8 cellular contexts compared by ENCODE assay signal in the genomic region with DNA sequence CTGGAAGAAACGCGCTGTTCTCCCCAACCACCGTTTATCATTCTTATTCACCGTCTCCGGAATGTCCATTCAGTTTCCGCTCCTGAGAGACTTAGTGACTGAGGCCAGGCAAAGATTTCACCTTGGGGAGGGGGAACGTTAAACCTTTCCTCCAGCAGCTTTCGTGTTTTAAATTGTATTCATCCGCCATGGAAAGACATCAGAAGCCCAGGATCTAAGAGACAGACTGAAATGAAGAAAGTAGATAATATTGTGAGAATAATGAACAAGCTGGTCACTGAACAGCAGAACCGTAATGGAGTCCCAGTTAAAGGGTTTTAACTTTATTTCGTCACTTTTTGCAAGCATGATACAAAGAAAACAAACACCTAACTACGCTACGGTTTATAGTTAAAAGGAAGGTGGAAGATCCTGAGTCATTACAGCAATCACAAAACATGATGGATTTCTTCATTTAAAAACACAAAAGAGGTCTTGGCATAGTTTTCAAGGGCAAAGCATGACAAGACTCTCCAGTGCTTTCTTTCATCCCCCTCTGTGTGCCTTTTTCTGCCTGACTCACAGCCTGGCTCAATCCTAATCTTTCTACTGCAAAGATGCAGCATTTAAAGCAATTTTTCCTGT. TPM values are rescaled to one million over a fixed set of nuclear protein-coding genes. Genes with fewer than 3 reads are reported as not detected.
DNase-seq lines count a peak whose midpoint lies in the region; ATAC-seq, FAIRE-seq and TF ChIP-seq lines count a peak whose summit lies in the region.

No MANE protein-coding gene starts in this region.

- H3K9me3 ChIP-seq in cardiac muscle cell (ENCODE audit: low read depth) (no peaks in the 10 kb centered on the region), SK-N-SH (no peaks in the 10 kb centered on the region)

- H3K9me2 ChIP-seq in SK-N-SH = no peaks in the 10 kb centered on the region

- peak overlapping the region; percentile 91 for H2AFZ ChIP-seq in SK-N-SH (ENCODE audit: low read depth)

- intact Hi-C loops in Right ventricle myocardium inferior (cut with DNase I) = loop anchor here (5.0 to 10.0 kb wide), 2 partner anchors 382 to 406 kb away; partner anchors contain the start of genes ATP1B1 and SCYL3

- peak overlapping the region; percentile 41 for H3K4me3 ChIP-seq in cardiac muscle cell
- peak overlapping the region; percentile 78 to 92 for H3K4me3 ChIP-seq in SK-N-SH (ENCODE audit: low read depth in 2 of 2, low read length in 1 of 2)

- no peak for TF ChIP-seq EP300 in SK-N-SH (IDR thresholded peaks at IDR 0.05; ENCODE audit: borderline replicate concordance in 1 of 2, low read depth in 1 of 2, low read length in 1 of 2)

- H3K9ac ChIP-seq in SK-N-SH = peak overlapping the region; percentile 86

- TF ChIP-seq POLR2A in GM12892 (IDR thresholded peaks at IDR 0.05; ENCODE audit: low read depth, low read length) = no peak

- peak overlapping the region; percentile 92 for H3K4me2 ChIP-seq in SK-N-SH

- peak overlapping the region; percentile 96 for H3K27ac ChIP-seq in cardiac muscle cell
- peak overlapping the region; percentile 92 to 96 for H3K27ac ChIP-seq in SK-N-SH (ENCODE audit: low read depth in 2 of 2, low read length in 1 of 2)

- POLR2A ChIA-PET in SK-N-SH (lab: Yijun Ruan, JAX) = interaction anchor here (0.7 to 1.3 kb wide), 4 partner anchors 59 to 1045 kb away, joined by 3 to 7 read pairs (median 3); partner anchors contain the start of genes BLZF1 and CCDC181

- FAIRE-seq in GM12892 (lab: Jason Lieb, UNC) = no peak

- peaks cover 14% of the 10 kb centered on the region for H3F3A ChIP-seq in SK-N-SH (replicated peaks; ENCODE audit: insufficient read depth)

- WGBS in SK-N-SH (ENCODE audit: low lambda C conversion rate) = 16% methylated on average over 13 of the region's 13 CpGs

- DNase-seq in cardiac muscle cell (ENCODE audit: low read depth in 1 of 2, low spot score in 1 of 2) (peak in 1 of 2 donors; percentile 61), Right ventricle myocardium inferior (ENCODE audit: missing footprints) (no peak), SK-N-SH (no peak), fibroblast of gingiva (ENCODE audit: low read depth) (peak; percentile 72), omental fat pad (ENCODE audit: low spot score) (no peak), NCI-H1694 (lab: John Stamatoyannopoulos, UW) (no peak), GM10266 (ENCODE audit: extremely low spot score) (no peak), GM12892 (ENCODE audit: insufficient read length) (no peak)

- CTCF ChIA-PET in SK-N-SH (lab: Yijun Ruan, JAX) = interaction anchor here (0.7 to 1.5 kb wide), 7 partner anchors 20 to 125 kb away, joined by 3 to 4 read pairs (median 3); no protein-coding TSS in a partner anchor

- peaks cover 29% of the 10 kb centered on the region; the same call in 1 of the 2 replicates for H3K79me2 ChIP-seq in SK-N-SH (ENCODE audit: insufficient read depth)

- H3K27me3 ChIP-seq in cardiac muscle cell = no peaks in the 10 kb centered on the region
- H3K27me3 ChIP-seq in SK-N-SH (ENCODE audit: insufficient read depth) = no peaks in the 10 kb centered on the region

- H3K4me1 ChIP-seq in cardiac muscle cell (ENCODE audit: low read depth) (peaks cover 37% of the 10 kb centered on the region), SK-N-SH (ENCODE audit: control insufficient read depth in 1 of 2, insufficient read depth in 2 of 2, low read depth in 1 of 2, low read length in 1 of 2) (peaks cover 10 to 31% of the 10 kb centered on the region in 2 experiments)

- no peaks in the 10 kb centered on the region for H4K20me1 ChIP-seq in SK-N-SH (ENCODE audit: insufficient read depth)

- no peaks in the 10 kb centered on the region for H3K36me3 ChIP-seq in cardiac muscle cell
- no peaks in the 10 kb centered on the region for H3K36me3 ChIP-seq in SK-N-SH (replicated peaks in 1 of 2; ENCODE audit: control insufficient read depth in 1 of 2, insufficient read depth in 2 of 2, low read length in 1 of 2)

- TF ChIP-seq CTCF in cardiac muscle cell (IDR thresholded peaks at IDR 0.05; ENCODE audit: low read depth, low read length) (no peak), SK-N-SH (IDR thresholded peaks at IDR 0.05) (no peak), omental fat pad (IDR thresholded peaks at IDR 0.05) (no peak), GM10266 (IDR thresholded peaks at IDR 0.05; ENCODE audit: control insufficient read depth, insufficient read depth, low read depth, missing control alignments) (no peak)

- TF ChIP-seq RAD21 in SK-N-SH (IDR thresholded peaks at IDR 0.05; ENCODE audit: low read length) = no peak

- ATAC-seq in Right ventricle myocardium inferior = no peak
- peak; percentile 43 for ATAC-seq in omental fat pad (ENCODE audit: low FRiP score)

TF ChIP-seq in SK-N-SH, 30 proteins besides CTCF, POLR2A, EP300 and RAD21:
- TF ChIP-seq TEAD4 (IDR thresholded peaks at IDR 0.05; ENCODE audit: borderline replicate concordance, insufficient read depth) (no peak; the same call in 1 of the 2 replicates), YY1 (IDR thresholded peaks at IDR 0.05; ENCODE audit: low read depth) (peak; percentile 64; the same call in 1 of the 2 replicates)
TF ChIP-seq in SK-N-SH: peak in this region for 1.

RNA-seq across cellular contexts. Expression of gene SLC19A2, which starts 0.6 kb away (rescaled TPM):
- 16.2 and 18.6 TPM in 2 replicates for total RNA-seq in cardiac muscle cell
- polyA plus RNA-seq in cardiac muscle cell = 8.8 and 19.4 TPM in 2 replicates
- total RNA-seq in Right ventricle myocardium inferior = 16.5 TPM
- 3.4 and 5.5 TPM in 2 replicates for polyA plus RNA-seq in SK-N-SH (2012; rRNA removed)
- polyA plus RNA-seq in SK-N-SH (2012; cell fraction: cytosol; rRNA removed) = 3.9 and 4.3 TPM in 2 replicates
- 2.7 and 6.1 TPM in 2 replicates for polyA plus RNA-seq in SK-N-SH (2012; cell fraction: nucleus; rRNA removed)
- 100 to 1,000 TPM in 2 of 4 donors, 10 to 100 TPM in 2; 48.8 to 195 (median 96.0) TPM for total RNA-seq in omental fat pad
- polyA plus RNA-seq in GM12892 (2012; ENCODE audit: missing spikeins) = 3.0 TPM

RNA-seq across cellular contexts. Expression of gene CCDC181, which starts 59.1 kb away (rescaled TPM):
- total RNA-seq in cardiac muscle cell = 3.6 and 5.9 TPM in 2 replicates
- 5.1 and 6.5 TPM in 2 replicates for polyA plus RNA-seq in cardiac muscle cell
- 0.65 TPM for total RNA-seq in Right ventricle myocardium inferior
- polyA plus RNA-seq in SK-N-SH (2012; rRNA removed) = 1.2 TPM in 2 replicates
- polyA plus RNA-seq in SK-N-SH (2012; cell fraction: cytosol; rRNA removed) = 2.1 and 2.5 TPM in 2 replicates
- polyA plus RNA-seq in SK-N-SH (2012; cell fraction: nucleus; rRNA removed) = 0.40 and 1.0 TPM in 2 replicates
- total RNA-seq in omental fat pad = 1 to 10 TPM in 1 of 4 donors, under 1 TPM in 3; 0.19 to 1.1 (median 0.43) TPM
- not detected for polyA plus RNA-seq in GM12892 (2012; ENCODE audit: missing spikeins)
